Comparison of ENCODE assay signal across 16 cellular contexts in genomic region chr20:46901638-46902037, GRCh38. TPM values are rescaled to one million over a fixed set of nuclear protein-coding genes. Genes with fewer than 3 reads are reported as not detected.
DNase-seq lines count a peak whose midpoint lies in the region; ATAC-seq and TF ChIP-seq lines count a peak whose summit lies in the region.
"Had no signal": no experiment of that assay in that cellular context is flagged by ENCODE, and none has a peak within 500 bp of the region (broad histone marks: within the 10 kb centered on the region; RNA-seq: fewer than 3 reads in every experiment).

No MANE protein-coding gene starts in this region.

- H3F3A ChIP-seq in smooth muscle cell (ENCODE audit: low read depth): no peaks in the 10 kb centered on the region

- in situ Hi-C loops in GM13976 (cut with MboI; ENCODE audit: low sequenced_read_pairs, unreplicated experiment): no loop called here

- no peak overlapping the region for H3K9ac ChIP-seq in smooth muscle cell (ENCODE audit: low read depth)
- H3K9ac ChIP-seq: BLaER1 treated with 17β-estradiol and CSF1 and Interleukin-3, amounts not matched to agents 10 nM and 100 nM had no signal

- H3K4me3 ChIP-seq in epithelial cell of esophagus (ENCODE audit: low read length) (peak overlapping the region; percentile 31), smooth muscle cell (no peak overlapping the region), heart left ventricle (no peak overlapping the region)
- H3K4me3 ChIP-seq: BLaER1 treated with 17β-estradiol and CSF1 and Interleukin-3, amounts not matched to agents 10 nM and 100 nM had no signal

- H3K36me3 ChIP-seq in smooth muscle cell (ENCODE audit: low read depth) (no peaks in the 10 kb centered on the region), heart left ventricle (no peaks in the 10 kb centered on the region)
- H3K36me3 ChIP-seq: BLaER1 treated with 17β-estradiol and CSF1 and Interleukin-3, amounts not matched to agents 10 nM and 100 nM had no signal

- H4K20me1 ChIP-seq in smooth muscle cell (ENCODE audit: low read depth): no peaks in the 10 kb centered on the region
- H4K20me1 ChIP-seq: BLaER1 treated with 17β-estradiol and CSF1 and Interleukin-3, amounts not matched to agents 10 nM and 100 nM had no signal

- peaks cover 21% of the 10 kb centered on the region for H3K4me1 ChIP-seq in smooth muscle cell (ENCODE audit: low read depth)
- H3K4me1 ChIP-seq in heart left ventricle: peaks cover 0 to 11% (median 0%) of the 10 kb centered on the region in 12 donors

- H3K27ac ChIP-seq in smooth muscle cell (ENCODE audit: low read depth) (peak overlapping the region; percentile 70), heart left ventricle (no peak overlapping the region)
- H3K27ac ChIP-seq: 22Rv1 had no signal

- intact Hi-C loops in heart left ventricle (cut with DNase I): no loop called here

- ATAC-seq in heart left ventricle: no peak
- ATAC-seq: T-cell had no signal

- H3K9me3 ChIP-seq in smooth muscle cell (replicated peaks; ENCODE audit: low read depth) (no peaks in the 10 kb centered on the region), heart left ventricle (no peaks in the 10 kb centered on the region)
- H3K9me3 ChIP-seq: BLaER1 treated with 17β-estradiol and CSF1 and Interleukin-3, amounts not matched to agents 10 nM and 100 nM had no signal

- DNase-seq in DMS 273 (lab: John Stamatoyannopoulos, UW; ENCODE audit: unreplicated experiment): peak; percentile 19
- no peak for DNase-seq in DMS 273 treated with DMSO at 0.1 percent for 48 hours (lab: John Stamatoyannopoulos, UW)
- DNase-seq in RPMI7951 (ENCODE audit: low read depth): peak; percentile 40
- peak; percentile 88 for DNase-seq in epithelial cell of esophagus (ENCODE audit: low read depth)
- DNase-seq in smooth muscle cell (lab: John Stamatoyannopoulos, UW; ENCODE audit: unreplicated experiment): no peak
- DNase-seq in ecto neural progenitor cell (ENCODE audit: low spot score): no peak
- DNase-seq in GM13976 (ENCODE audit: low spot score): no peak
- no peak for DNase-seq in heart left ventricle
- DNase-seq: HCEC 1CT, KBM-7, NCI-H1092 treated with DMSO at 0.1 percent for 48 hours, NCI-H1694 treated with DMSO at 0.1 percent for 48 hours, OCI-M1, T-cell had no signal

- H3K27me3 ChIP-seq in smooth muscle cell (ENCODE audit: low read depth) (peaks cover 11% of the 10 kb centered on the region), heart left ventricle (peaks cover 0 to 49% (median 9%) of the 10 kb centered on the region in 9 donors)

- TF ChIP-seq CTCF in epithelial cell of esophagus (IDR thresholded peaks at IDR 0.05; ENCODE audit: insufficient read depth, low read depth, low read length, missing control alignments): no peak
- no peak for TF ChIP-seq CTCF in smooth muscle cell (IDR thresholded peaks at IDR 0.05; ENCODE audit: borderline replicate concordance, insufficient read depth, poor library complexity, severe bottlenecking)
- TF ChIP-seq CTCF in GM13976 (IDR thresholded peaks at IDR 0.05; ENCODE audit: borderline replicate concordance, control extremely low read depth, extremely low read depth, insufficient read depth, missing control alignments): no peak
- TF ChIP-seq CTCF in heart left ventricle (IDR thresholded peaks at IDR 0.05): no peak

- peak overlapping the region; percentile 6 for H2AFZ ChIP-seq in smooth muscle cell (ENCODE audit: low read depth)

- H3K4me2 ChIP-seq in smooth muscle cell: peak overlapping the region; percentile 24

- TF ChIP-seq POLR2A in heart left ventricle (IDR thresholded peaks at IDR 0.05): no peak

- 39% methylated on average over 13 of the region's 13 CpGs for WGBS in smooth muscle cell (ENCODE audit: low lambda C conversion rate)
- WGBS in heart left ventricle, 4 donors: 79 to 85% (median 81%) methylated on average over 13 of the region's 13 CpGs

- no peaks in the 10 kb centered on the region for H3K79me2 ChIP-seq in smooth muscle cell (ENCODE audit: low read depth)

RNA-seq across cellular contexts. Expression of gene EYA2, which starts 7.0 kb away (rescaled TPM):
- total RNA-seq in RPMI7951 (2014; rRNA removed; shearing (Covaris generic)): 0.10 TPM in 1 of 2 replicates, not detected in the other
- 1.3 and 3.4 TPM in 2 replicates for total RNA-seq in smooth muscle cell
- polyA plus RNA-seq in smooth muscle cell: 0.98 and 2.9 TPM in 2 replicates
- 1 to 10 TPM in 3 of 9 donors, under 1 TPM in 6; 0.32 to 4.2 (median 0.88) TPM for total RNA-seq in heart left ventricle
- under 1 TPM; 0.30 to 0.35 TPM for polyA plus RNA-seq in heart left ventricle
- total RNA-seq: T-cell had no signal

Comparison
In these comparisons a context has a peak if more than half of its experiments do, and no peak if none do; other contexts are left out.
1. DNase-seq: peak in DMS 273 (single experiment), RPMI7951 (single experiment) and epithelial cell of esophagus (single experiment); none in DMS 273 treated with DMSO at 0.1 percent for 48 hours (single experiment), smooth muscle cell (single experiment), ecto neural progenitor cell (single experiment), GM13976 (single experiment) and heart left ventricle (0 of 5).